10 cellular contexts compared by ENCODE assay signal in genomic region chr1:179016694-179017382, GRCh38. TPM values are rescaled to one million over a fixed set of nuclear protein-coding genes. Genes with fewer than 3 reads are reported as not detected.
A peak's percentile ranks its signal among the peaks of the same experiment; 100 is the strongest.
DNase-seq lines count a peak whose midpoint lies in the region; ATAC-seq and TF ChIP-seq lines count a peak whose summit lies in the region.
"Had no signal": no experiment of that assay in that cellular context is flagged by ENCODE, and none has a peak within 500 bp of the region (broad histone marks: within the 10 kb centered on the region; RNA-seq: fewer than 3 reads in every experiment).

No MANE protein-coding gene starts in this region.

- POLR2A ChIA-PET in activated CD8-positive, alpha-beta T cell treated with anti-CD3 and anti-CD28 coated beads for 36 hours (lab: Charles Lee), result no interaction called here

- peak overlapping the region; percentile 78 for H3K27ac Mint-ChIP-seq in osteocyte (ENCODE audit: unreplicated experiment)
- H3K27ac Mint-ChIP-seq in activated CD8-positive, alpha-beta T cell treated with anti-CD3 and anti-CD28 coated beads for 36 hours, result no peak overlapping the region
- H3K27ac Mint-ChIP-seq: activated B cell treated with CpG ODN at 0.5 μM for 24 hours had no signal

- H3K27me3 Mint-ChIP-seq in osteocyte (ENCODE audit: unreplicated experiment), result no peaks in the 10 kb centered on the region
- H3K27me3 Mint-ChIP-seq in activated CD8-positive, alpha-beta T cell treated with anti-CD3 and anti-CD28 coated beads for 36 hours, result peaks cover 2% of the 10 kb centered on the region
- H3K27me3 Mint-ChIP-seq: activated B cell treated with CpG ODN at 0.5 μM for 24 hours had no signal

- H3K9me3 Mint-ChIP-seq in osteocyte (ENCODE audit: unreplicated experiment), result no peaks in the 10 kb centered on the region
- H3K9me3 Mint-ChIP-seq in activated CD8-positive, alpha-beta T cell treated with anti-CD3 and anti-CD28 coated beads for 36 hours, result no peaks in the 10 kb centered on the region
- H3K9me3 Mint-ChIP-seq: activated B cell treated with CpG ODN at 0.5 μM for 24 hours had no signal

- intact Hi-C loops in activated CD8-positive, alpha-beta T cell treated with anti-CD3 and anti-CD28 coated beads for 36 hours (cut with micrococcal nuclease), result no loop called here

- no peaks in the 10 kb centered on the region for H3K36me3 Mint-ChIP-seq in osteocyte (ENCODE audit: unreplicated experiment)
- H3K36me3 Mint-ChIP-seq in activated CD8-positive, alpha-beta T cell treated with anti-CD3 and anti-CD28 coated beads for 36 hours (ENCODE audit: low read depth), result no peaks in the 10 kb centered on the region

- CTCF ChIA-PET in activated CD8-positive, alpha-beta T cell treated with anti-CD3 and anti-CD28 coated beads for 36 hours (lab: Charles Lee), result interaction anchor here (0.9 to 3.3 kb wide), 4 partner anchors 14 to 249 kb away, joined by 3 to 32 read pairs (median 5); no protein-coding TSS in a partner anchor

- no peak for ATAC-seq in activated CD4-positive, CD25-positive, alpha-beta regulatory T cell treated with anti-CD3 and anti-CD28 coated beads, Interleukin-2, amount 50 U/mL, for 24 hours
- ATAC-seq in stimulated activated naive CD8-positive, alpha-beta T cell treated with anti-CD3 and anti-CD28 coated beads, Interleukin-15, Interleukin-2, amounts not matched to agents 100 U/mL and 50 U/mL, for 24 hours, result no peak
- ATAC-seq in activated CD8-positive, alpha-beta T cell treated with anti-CD3 and anti-CD28 coated beads for 36 hours, result no peak

- peaks cover 32% of the 10 kb centered on the region for H3K4me1 Mint-ChIP-seq in osteocyte (ENCODE audit: unreplicated experiment)
- H3K4me1 Mint-ChIP-seq in activated CD8-positive, alpha-beta T cell treated with anti-CD3 and anti-CD28 coated beads for 36 hours (ENCODE audit: low read depth), result no peaks in the 10 kb centered on the region
- H3K4me1 Mint-ChIP-seq: activated B cell treated with CpG ODN at 0.5 μM for 24 hours had no signal

- no peak overlapping the region for H3K4me3 Mint-ChIP-seq in osteocyte (ENCODE audit: unreplicated experiment)
- no peak overlapping the region for H3K4me3 Mint-ChIP-seq in activated CD8-positive, alpha-beta T cell treated with anti-CD3 and anti-CD28 coated beads for 36 hours
- H3K4me3 Mint-ChIP-seq: activated B cell treated with CpG ODN at 0.5 μM for 24 hours had no signal

- DNase-seq in NCI-H2196 (lab: John Stamatoyannopoulos, UW; ENCODE audit: unreplicated experiment) (peak; percentile 12), NCI-H2196 treated with DMSO at 0.1 percent for 48 hours (lab: John Stamatoyannopoulos, UW; ENCODE audit: unreplicated experiment) (no peak), RPMI8226 (peak; percentile 96), fibroblast of the aortic adventitia (ENCODE audit: low read depth) (peak; percentile 94), osteocyte (ENCODE audit: extremely low spot score, unreplicated experiment) (peak; percentile 93)
- DNase-seq in stimulated activated naive CD8-positive, alpha-beta T cell treated with anti-CD3 and anti-CD28 coated beads, Interleukin-15, Interleukin-2, amounts not matched to agents 100 U/mL and 50 U/mL, for 24 hours, result no peak
- DNase-seq in activated CD8-positive, alpha-beta T cell treated with anti-CD3 and anti-CD28 coated beads for 36 hours, result no peak
- DNase-seq: activated B cell treated with CpG ODN at 0.5 μM for 24 hours, DND-41 had no signal

- TF ChIP-seq CTCF in fibroblast of the aortic adventitia (IDR thresholded peaks at IDR 0.05; ENCODE audit: insufficient read depth, low read length) (no peak), osteocyte (IDR thresholded peaks at IDR 0.05) (no peak)
- no peak for TF ChIP-seq CTCF in activated CD8-positive, alpha-beta T cell treated with anti-CD3 and anti-CD28 coated beads for 36 hours (IDR thresholded peaks at IDR 0.05)

- no peak overlapping the region for H3K4me3 ChIP-seq in fibroblast of the aortic adventitia (ENCODE audit: low read depth, low read length)

RNA-seq across cellular contexts. Expression of gene FAM20B, which starts 8.9 kb away (rescaled TPM):
- total RNA-seq in fibroblast of the aortic adventitia (ENCODE audit: low replicate concordance) (33.9 and 41.5 TPM in 2 replicates), osteocyte (31.6 and 39.0 TPM in 2 replicates)
- 10 to 100 TPM; 34.7 to 36.1 TPM for total RNA-seq in activated CD8-positive, alpha-beta T cell treated with anti-CD3 and anti-CD28 coated beads for 36 hours

Comparison
In these comparisons a context has a peak if more than half of its experiments do, and no peak if none do; other contexts are left out.
1. DNase-seq: peak in NCI-H2196 (single experiment), RPMI8226 (single experiment), fibroblast of the aortic adventitia (single experiment) and osteocyte (single experiment); none in NCI-H2196 treated with DMSO at 0.1 percent for 48 hours (single experiment), stimulated activated naive CD8-positive, alpha-beta T cell treated with anti-CD3 and anti-CD28 coated beads, Interleukin-15, Interleukin-2, amounts not matched to agents 100 U/mL and 50 U/mL, for 24 hours (single experiment) and activated CD8-positive, alpha-beta T cell treated with anti-CD3 and anti-CD28 coated beads for 36 hours (single experiment).